35 cellular contexts compared by ENCODE assay signal in the genomic region with DNA sequence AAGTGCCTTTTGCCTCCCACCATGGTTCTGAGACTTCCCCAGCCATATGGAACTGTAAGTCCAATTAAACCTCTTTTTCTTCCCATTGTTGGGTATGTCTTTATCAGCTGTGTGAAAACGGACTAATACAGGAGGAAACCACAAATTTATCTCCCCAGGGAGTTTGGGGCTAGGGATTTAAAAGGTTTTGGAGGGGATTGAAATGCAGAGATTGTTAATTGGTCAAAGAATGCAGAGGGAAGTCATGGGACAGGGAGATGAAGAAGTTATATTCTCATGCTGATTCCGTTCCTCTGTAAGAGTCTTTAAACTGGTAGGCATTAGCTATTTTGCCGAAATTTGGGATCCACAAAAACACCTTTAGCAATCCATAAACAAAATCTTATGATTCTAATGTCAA. TPM values are rescaled to one million over a fixed set of nuclear protein-coding genes. Genes with fewer than 3 reads are reported as not detected.
"Had no signal": no experiment of that assay in that cellular context is flagged by ENCODE, and none has a peak within 500 bp of the region (broad histone marks: within the 10 kb centered on the region; RNA-seq: fewer than 3 reads in every experiment).

No MANE protein-coding gene starts in this region.

- H3K4me1 ChIP-seq: spleen, suprapubic skin, tibial artery, upper lobe of right lung had no signal

- ATAC-seq: activated CD4-positive, CD25-positive, alpha-beta regulatory T cell treated with anti-CD3 and anti-CD28 coated beads, Interleukin-2, amount 50 U/mL, for 24 hours; effector memory CD8-positive, alpha-beta T cell; esophagus mucosa; naive thymus-derived CD8-positive, alpha-beta T cell; right cardiac atrium; upper lobe of right lung had no signal

- H3K4me3 ChIP-seq: spleen, suprapubic skin, tibial artery, upper lobe of right lung had no signal

- H3K36me3 ChIP-seq: brain microvascular endothelial cell, spleen, suprapubic skin, tibial artery, upper lobe of right lung had no signal

- DNase-seq: activated CD4-positive, alpha-beta memory T cell treated with anti-CD3 and anti-CD28 coated beads for 36 hours; activated CD4-positive, alpha-beta T cell treated with anti-CD3 and anti-CD28 coated beads for 48 hours; activated CD8-positive, alpha-beta memory T cell treated with anti-CD3 and anti-CD28 coated beads, Interleukin-2, amount 50 U/mL, for 4 hours; activated effector memory CD4-positive, alpha-beta T cell treated with anti-CD3 and anti-CD28 coated beads, Interleukin-2, amount 50 U/mL, for 16 hours; activated naive CD4-positive, alpha-beta T cell treated with anti-CD3 and anti-CD28 coated beads for 36 hours; activated naive CD8-positive, alpha-beta T cell treated with anti-CD3 and anti-CD28 coated beads for 36 hours; activated T-cell treated with anti-CD3 and anti-CD28 coated beads, Interleukin-2, amount 50 U/mL, for 1 hour; amniotic stem cell; brain microvascular endothelial cell; cortex of kidney; effector memory CD8-positive, alpha-beta T cell; foreskin fibroblast; hippocampal formation; naive thymus-derived CD8-positive, alpha-beta T cell; posterior cingulate gyrus; right cardiac atrium; spleen; stimulated activated naive CD4-positive, alpha-beta T cell; T-helper 9 cell; tibial artery; upper lobe of right lung had no signal

- H3K27ac ChIP-seq: brain microvascular endothelial cell, spleen, suprapubic skin, tibial artery, upper lobe of right lung, VCaP had no signal

- H3K27me3 ChIP-seq: brain microvascular endothelial cell, spleen, suprapubic skin, tibial artery, upper lobe of right lung had no signal

- H3K9me3 ChIP-seq: spleen, suprapubic skin, tibial artery, upper lobe of right lung had no signal

- FAIRE-seq: astrocyte, endothelial cell of umbilical vein, TTC549 had no signal

RNA-seq across cellular contexts. Expression of a gene that starts 57.9 kb away (rescaled TPM):
- total RNA-seq: activated CD4-positive, alpha-beta memory T cell treated with anti-CD3 and anti-CD28 coated beads for 36 hours; activated CD8-positive, alpha-beta memory T cell treated with anti-CD3 and anti-CD28 coated beads for 36 hours; activated naive CD4-positive, alpha-beta T cell treated with anti-CD3 and anti-CD28 coated beads for 36 hours; activated naive CD8-positive, alpha-beta T cell treated with anti-CD3 and anti-CD28 coated beads for 36 hours; activated T-helper 1 cell treated with anti-CD3 and anti-CD28 coated beads, Interleukin-12 subunit alpha, Interleukin-12 subunit beta, Interleukin-2, Interleukin-4 antibody, amounts not matched to agents 30 ng/mL and 10 ng/mL and 1 ng/mL, durations not matched to agents 14 hours and 24 hours and 36 hours; astrocyte; cardiac septum; chondrocyte; endothelial cell of umbilical vein; esophagus mucosa; kidney epithelial cell; lower leg skin; naive thymus-derived CD8-positive, alpha-beta T cell; neural crest cell; right cardiac atrium; suprapubic skin; upper lobe of right lung had no signal
- polyA plus RNA-seq: endothelial cell of umbilical vein; naive thymus-derived CD8-positive, alpha-beta T cell; right cardiac atrium had no signal
